17 cellular contexts compared by ENCODE assay signal in genomic region chr17:17328251-17328650, GRCh38.
"Had no signal": no experiment of that assay in that cellular context is flagged by ENCODE, and none has a peak within 500 bp of the region (broad histone marks: within the 10 kb centered on the region; RNA-seq: fewer than 3 reads in every experiment).

No MANE protein-coding gene starts in this region.

- H3K9me3 ChIP-seq: mucosa of descending colon, ovary, tibial artery had no signal

- H3K27me3 Mint-ChIP-seq: naive thymus-derived CD8-positive, alpha-beta T cell; progenitor cell of endocrine pancreas had no signal

- H3K4me3 Mint-ChIP-seq: naive thymus-derived CD8-positive, alpha-beta T cell; stimulated activated effector memory CD8-positive, alpha-beta T cell treated with anti-CD3 and anti-CD28 coated beads, Interleukin-12 subunit alpha, Interleukin-12 subunit beta, amount 100 ng/mL, for 72 hours had no signal

- H3K27ac ChIP-seq: coronary artery, ovary, tibial artery had no signal

- FAIRE-seq: frontal cortex had no signal

- H3K9me3 Mint-ChIP-seq: naive thymus-derived CD8-positive, alpha-beta T cell; stimulated activated effector memory CD8-positive, alpha-beta T cell treated with anti-CD3 and anti-CD28 coated beads, Interleukin-12 subunit alpha, Interleukin-12 subunit beta, amount 100 ng/mL, for 72 hours had no signal

- H3K4me3 ChIP-seq: coronary artery, mucosa of descending colon, ovary, smooth muscle cell, tibial artery had no signal

- H3K4me1 Mint-ChIP-seq: stimulated activated effector memory CD8-positive, alpha-beta T cell treated with anti-CD3 and anti-CD28 coated beads, Interleukin-12 subunit alpha, Interleukin-12 subunit beta, amount 100 ng/mL, for 72 hours had no signal

- H3K36me3 ChIP-seq: ovary, tibial artery had no signal

- DNase-seq: cerebellar nuclear complex; effector CD4-positive, alpha-beta T cell; left colon; mammary epithelial cell; naive thymus-derived CD8-positive, alpha-beta T cell; stimulated activated CD4-positive, alpha-beta T cell treated with anti-CD3 and anti-CD28 coated beads, Interleukin-4, amount 100 ng/mL, for 1 hour; stimulated activated CD8-positive, alpha-beta memory T cell treated with anti-CD3 and anti-CD28 coated beads, Interleukin-4, amount 100 ng/mL, for 48 hours; stimulated activated naive CD8-positive, alpha-beta T cell treated with anti-CD3 and anti-CD28 coated beads, Interleukin-15, Interleukin-2, amounts not matched to agents 100 U/mL and 50 U/mL, for 24 hours; tibial artery had no signal

- H3K27me3 ChIP-seq: ovary, tibial artery had no signal

- H3K4me1 ChIP-seq: tibial artery had no signal

- ATAC-seq: left colon; mucosa of descending colon; naive thymus-derived CD8-positive, alpha-beta T cell; right cardiac atrium; stimulated activated effector memory CD8-positive, alpha-beta T cell treated with anti-CD3 and anti-CD28 coated beads, Interleukin-12 subunit alpha, Interleukin-12 subunit beta, amount 100 ng/mL, for 72 hours; stimulated activated naive CD8-positive, alpha-beta T cell treated with anti-CD3 and anti-CD28 coated beads, Interleukin-15, Interleukin-2, amounts not matched to agents 100 U/mL and 50 U/mL, for 24 hours had no signal

- H3K27ac Mint-ChIP-seq: naive thymus-derived CD8-positive, alpha-beta T cell; progenitor cell of endocrine pancreas; stimulated activated effector memory CD8-positive, alpha-beta T cell treated with anti-CD3 and anti-CD28 coated beads, Interleukin-12 subunit alpha, Interleukin-12 subunit beta, amount 100 ng/mL, for 72 hours had no signal
